10 cellular contexts compared by ENCODE assay signal in the genomic region with DNA sequence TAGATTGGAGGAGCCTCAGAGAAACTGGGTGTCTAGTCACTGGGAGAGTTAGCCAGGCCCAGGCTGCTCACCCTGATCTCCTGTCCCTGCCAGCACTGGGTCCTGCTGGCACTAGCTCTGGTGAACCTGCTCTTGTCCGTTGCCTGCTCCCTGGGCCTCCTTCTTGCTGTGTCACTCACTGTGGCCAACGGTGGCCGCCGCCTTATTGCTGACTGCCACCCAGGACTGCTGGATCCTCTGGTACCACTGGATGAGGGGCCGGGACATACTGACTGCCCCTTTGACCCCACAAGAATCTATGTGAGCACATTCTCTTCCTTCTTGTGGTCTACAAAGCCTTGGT. TPM values are rescaled to one million over a fixed set of nuclear protein-coding genes. Genes with fewer than 3 reads are reported as not detected.
A peak's percentile ranks its signal among the peaks of the same experiment; 100 is the strongest.
DNase-seq lines count a peak whose midpoint lies in the region; ATAC-seq, FAIRE-seq and TF ChIP-seq lines count a peak whose summit lies in the region.
"Had no signal": no experiment of that assay in that cellular context is flagged by ENCODE, and none has a peak within 500 bp of the region (broad histone marks: within the 10 kb centered on the region; RNA-seq: fewer than 3 reads in every experiment).

No MANE protein-coding gene starts in this region.

- TF ChIP-seq RAD21 in GM12878 (IDR thresholded peaks at IDR 0.05; ENCODE audit: insufficient read depth, low read depth, low read length), result no peak

- H2AFZ ChIP-seq in GM12878 (ENCODE audit: control insufficient read depth, low read depth, low read length), result no peak overlapping the region

- peaks cover 3% of the 10 kb centered on the region for H3K4me1 Mint-ChIP-seq in T-helper 2 cell treated with Interferon-gamma antibody and Interleukin-4, amounts not matched to agents 5 μg/mL and 100 μg/mL, for 36 hours (ENCODE audit: low read depth)
- H3K4me1 Mint-ChIP-seq in stimulated activated naive CD8-positive, alpha-beta T cell treated with anti-CD3 and anti-CD28 coated beads, Interleukin-15, Interleukin-2, amounts not matched to agents 100 ng/mL and 50 ng/mL, for 24 hours (ENCODE audit: low read depth), result no peaks in the 10 kb centered on the region

- no TSS peak for BruUV-seq in GM12878 (replicated peaks; lab: Mats Ljungman, UMichigan)

- intact Hi-C loops in GM12878 (cut with micrococcal nuclease; ENCODE audit: unreplicated experiment) (no loop called here), left colon (cut with DNase I, micrococcal nuclease) (no loop called here), aorta (cut with DNase I) (no loop called here)

- H3K9me3 ChIP-seq in GM12878 (replicated peaks; ENCODE audit: control insufficient read depth, insufficient read depth, low read length) (no peaks in the 10 kb centered on the region), aorta (ENCODE audit: control insufficient read depth, low read length) (no peaks in the 10 kb centered on the region)

- POLR2A ChIA-PET in GM12878 (lab: Charles Lee), result no interaction called here

- CTCF ChIA-PET in GM12878 (lab: Yijun Ruan, JAX), result interaction anchor here (0.5 kb wide), 1 partner anchor 60 kb away, joined by 3 read pairs; no protein-coding TSS in a partner anchor

- in situ Hi-C loops in GM12878 (cut with MboI), result no loop called here

- H3K4me1 ChIP-seq in GM12878 (ENCODE audit: control insufficient read depth, insufficient read depth, low read length) (no peaks in the 10 kb centered on the region), aorta (ENCODE audit: control insufficient read depth in 1 of 2, insufficient read depth in 2 of 2, low read length in 2 of 2) (no peaks in the 10 kb centered on the region)

- no peak for FAIRE-seq in GM12878 (lab: Jason Lieb, UNC)

- H3K9ac ChIP-seq in GM12878 (ENCODE audit: control insufficient read depth, insufficient read depth, low read length), result no peak overlapping the region
- H3K9ac ChIP-seq: KMS-11 had no signal

- H3K27ac ChIP-seq in GM12878 (ENCODE audit: control insufficient read depth, insufficient read depth) (no peak overlapping the region), aorta (ENCODE audit: low read depth in 1 of 2, low read length in 2 of 2) (peak overlapping the region in 1 of 2 donors; percentile 16)
- H3K27ac ChIP-seq: KMS-11 had no signal

- SMC1A ChIA-PET in GM12878 (lab: Charles Lee; ENCODE audit: uncharacterized antibody, unreplicated experiment), result no interaction called here

- DNase-seq in T-helper 2 cell treated with Interferon-gamma antibody and Interleukin-4, amounts not matched to agents 5 μg/mL and 100 μg/mL, for 36 hours (ENCODE audit: low spot score), result no peak
- no peak for DNase-seq in T-helper 2 cell
- no peak for DNase-seq in GM12878 (ENCODE audit: low read depth, low spot score)
- peak in 1 of 2 donors; percentile 46 for DNase-seq in left colon
- DNase-seq in aorta, result no peak
- DNase-seq: ACHN had no signal

- no peak; the same call in 2 of the 3 replicates for ATAC-seq in GM12878
- ATAC-seq in left colon, result peak; percentile 28
- ATAC-seq in aorta (ENCODE audit: low FRiP score), result no peak
- no peak for ATAC-seq in HG03565 (IDR thresholded peaks at IDR 0.05; ENCODE audit: unreplicated experiment)
- no peak for ATAC-seq in HG02885 (IDR thresholded peaks at IDR 0.05; ENCODE audit: poor library complexity, unreplicated experiment)

- no peaks in the 10 kb centered on the region for H3K27me3 Mint-ChIP-seq in T-helper 2 cell treated with Interferon-gamma antibody and Interleukin-4, amounts not matched to agents 5 μg/mL and 100 μg/mL, for 36 hours (ENCODE audit: low read depth)
- H3K27me3 Mint-ChIP-seq in stimulated activated naive CD8-positive, alpha-beta T cell treated with anti-CD3 and anti-CD28 coated beads, Interleukin-15, Interleukin-2, amounts not matched to agents 100 ng/mL and 50 ng/mL, for 24 hours, result no peaks in the 10 kb centered on the region

- WGBS in GM12878 (ENCODE audit: insufficient coverage, insufficient replicate concordance, low lambda C conversion rate, missing lambda C conversion rate), result 98% methylated on average over 5 of the region's 5 CpGs
- 81 to 85% methylated on average over 5 of the region's 5 CpGs for WGBS in aorta, 2 donors

- H3K36me3 Mint-ChIP-seq in T-helper 2 cell treated with Interferon-gamma antibody and Interleukin-4, amounts not matched to agents 5 μg/mL and 100 μg/mL, for 36 hours (ENCODE audit: low read depth), result peaks cover 47% of the 10 kb centered on the region
- peaks cover 49% of the 10 kb centered on the region for H3K36me3 Mint-ChIP-seq in stimulated activated naive CD8-positive, alpha-beta T cell treated with anti-CD3 and anti-CD28 coated beads, Interleukin-15, Interleukin-2, amounts not matched to agents 100 ng/mL and 50 ng/mL, for 24 hours (ENCODE audit: low read depth)

- no peak for TF ChIP-seq CTCF in GM12878 (IDR thresholded peaks at IDR 0.05 in 2 of 3, conservative IDR thresholded peaks at IDR 0.05 in 1 of 3; ENCODE audit: control insufficient read depth in 2 of 3, extremely low read depth in 1 of 3, insufficient read depth in 1 of 3, low read depth in 3 of 3, low read length in 3 of 3)

- H3K4me2 ChIP-seq in GM12878 (ENCODE audit: control insufficient read depth, insufficient read depth), result no peak overlapping the region
- H3K4me2 ChIP-seq: KMS-11 had no signal

- no peak overlapping the region for H3K4me3 Mint-ChIP-seq in T-helper 2 cell treated with Interferon-gamma antibody and Interleukin-4, amounts not matched to agents 5 μg/mL and 100 μg/mL, for 36 hours
- no peak overlapping the region for H3K4me3 Mint-ChIP-seq in stimulated activated naive CD8-positive, alpha-beta T cell treated with anti-CD3 and anti-CD28 coated beads, Interleukin-15, Interleukin-2, amounts not matched to agents 100 ng/mL and 50 ng/mL, for 24 hours

- H3K27me3 ChIP-seq in GM12878 (replicated peaks in 1 of 2; ENCODE audit: control insufficient read depth in 2 of 2, insufficient read depth in 2 of 2, low read length in 1 of 2), result no peaks in the 10 kb centered on the region
- no peaks in the 10 kb centered on the region for H3K27me3 ChIP-seq in aorta (ENCODE audit: control insufficient read depth in 1 of 2, insufficient read depth in 2 of 2, low read length in 1 of 2)

- H3K27ac Mint-ChIP-seq in T-helper 2 cell treated with Interferon-gamma antibody and Interleukin-4, amounts not matched to agents 5 μg/mL and 100 μg/mL, for 36 hours, result peak overlapping the region; percentile 11
- peak overlapping the region; percentile 17 for H3K27ac Mint-ChIP-seq in stimulated activated naive CD8-positive, alpha-beta T cell treated with anti-CD3 and anti-CD28 coated beads, Interleukin-15, Interleukin-2, amounts not matched to agents 100 ng/mL and 50 ng/mL, for 24 hours

- TF ChIP-seq POLR2A in GM12878 (IDR thresholded peaks at IDR 0.05; ENCODE audit: low read depth, low read length), result peak; percentile 45

- H3K9me3 Mint-ChIP-seq in T-helper 2 cell treated with Interferon-gamma antibody and Interleukin-4, amounts not matched to agents 5 μg/mL and 100 μg/mL, for 36 hours, result no peaks in the 10 kb centered on the region
- no peaks in the 10 kb centered on the region for H3K9me3 Mint-ChIP-seq in stimulated activated naive CD8-positive, alpha-beta T cell treated with anti-CD3 and anti-CD28 coated beads, Interleukin-15, Interleukin-2, amounts not matched to agents 100 ng/mL and 50 ng/mL, for 24 hours

- H3K79me2 ChIP-seq in GM12878 (ENCODE audit: control insufficient read depth, insufficient read depth, low read length), result no peaks in the 10 kb centered on the region

- H4K20me1 ChIP-seq in GM12878 (ENCODE audit: control insufficient read depth, insufficient read depth), result no peaks in the 10 kb centered on the region

- no peak for TF ChIP-seq EP300 in GM12878 (IDR thresholded peaks at IDR 0.05; ENCODE audit: borderline replicate concordance in 1 of 2, control insufficient read depth in 1 of 2, low read depth in 2 of 2, low read length in 2 of 2)

- RAD21 ChIA-PET in GM12878 (lab: Charles Lee; ENCODE audit: unreplicated experiment), result no interaction called here

- no peak overlapping the region for H3K4me3 ChIP-seq in GM12878
- H3K4me3 ChIP-seq in aorta (ENCODE audit: low read length in 2 of 2), result no peak overlapping the region

- H3K36me3 ChIP-seq in GM12878 (ENCODE audit: control insufficient read depth in 2 of 2, insufficient read depth in 2 of 2, low read length in 1 of 2) (peaks cover 13 to 16% of the 10 kb centered on the region in 2 experiments), aorta (ENCODE audit: control insufficient read depth in 1 of 2, insufficient read depth in 2 of 2, low read length in 1 of 2) (peaks cover 0 to 9% of the 10 kb centered on the region in 2 donors)

RNA-seq across cellular contexts. Expression of gene KRTCAP3, which starts 0.8 kb away (rescaled TPM):
- 1.8 and 3.1 TPM in 2 replicates for total RNA-seq in GM12878 (2013; cell fraction: nucleolus; rRNA removed)
- total RNA-seq in GM12878 (2014; rRNA removed), result 0.33 and 1.1 TPM in 2 replicates
- total RNA-seq in GM12878 (2014; rRNA removed; fragmentation: Illumina TruSeq; extraction: Trizol), result 1.4 TPM in 1 of 2 replicates, not detected in the other
- 2.2 and 2.7 TPM in 2 replicates for total RNA-seq in GM12878 (2021)
- not detected for polyA plus RNA-seq in GM12878 (2011; ENCODE audit: low read depth)
- polyA plus RNA-seq in GM12878 (2011; rRNA removed), result 1.3 and 1.5 TPM in 2 replicates
- 1.2 and 1.6 TPM in 2 replicates for polyA plus RNA-seq in GM12878 (2011; cell fraction: cytosol; rRNA removed)
- 16.3 and 16.6 TPM in 2 replicates for polyA plus RNA-seq in GM12878 (2011; cell fraction: nucleus; rRNA removed)
- 1.7 and 2.2 TPM in 2 replicates for polyA plus RNA-seq in GM12878 (2012)
- 0.26 TPM in 1 of 2 replicates, not detected in the other for polyA plus RNA-seq in GM12878 (2014; fragmentation: Illumina TruSeq; extraction: Trizol)
- under 1 TPM; 0.64 to 0.72 TPM for polyA plus RNA-seq in GM12878 (2014; fragmentation: Nextera tagmentation; extraction: Ambion mirVana)
- 1.9 and 2.2 TPM in 2 replicates for polyA plus RNA-seq in GM12878 (2014; rRNA removed)
- under 1 TPM; 0.48 to 0.82 TPM for polyA plus RNA-seq in GM12878 (2016; fragmentation: Nextera tagmentation; extraction: Ambion mirVana)
- polyA minus RNA-seq in GM12878 (2011; rRNA and poly(A)+ RNA removed), result 0.59 and 1.1 TPM in 2 replicates
- polyA minus RNA-seq in GM12878 (2011; cell fraction: cytosol; rRNA and poly(A)+ RNA removed), result not detected in 2 replicates
- polyA minus RNA-seq in GM12878 (2011; cell fraction: nucleus; rRNA and poly(A)+ RNA removed), result 1.5 and 2.8 TPM in 2 replicates
- 100 to 1,000 TPM in 1 of 2 donors, 10 to 100 TPM in 1; 90.0 to 104 TPM for total RNA-seq in left colon
- total RNA-seq in aorta, result 1 to 10 TPM; 1.8 to 2.4 TPM
- 10 to 100 TPM in 1 of 2 donors, 1 to 10 TPM in 1; 3.9 to 13.9 TPM for polyA plus RNA-seq in aorta

RNA-seq across cellular contexts. Expression of gene NRBP1, which starts 14.5 kb away (rescaled TPM):
- total RNA-seq in GM12878 (2013; cell fraction: nucleolus; rRNA removed), result 51.7 and 51.9 TPM in 2 replicates
- 35.0 and 40.4 TPM in 2 replicates for total RNA-seq in GM12878 (2014; rRNA removed)
- total RNA-seq in GM12878 (2014; rRNA removed; fragmentation: Illumina TruSeq; extraction: Trizol), result 53.3 and 53.4 TPM in 2 replicates
- 58.4 and 60.3 TPM in 2 replicates for total RNA-seq in GM12878 (2021)
- 43.7 TPM for polyA plus RNA-seq in GM12878 (2011; ENCODE audit: low read depth)
- 116 and 136 TPM in 2 replicates for polyA plus RNA-seq in GM12878 (2011; rRNA removed)
- polyA plus RNA-seq in GM12878 (2011; cell fraction: cytosol; rRNA removed), result 109 and 126 TPM in 2 replicates
- polyA plus RNA-seq in GM12878 (2011; cell fraction: nucleus; rRNA removed), result 114 TPM in 2 replicates
- 57.7 and 57.9 TPM in 2 replicates for polyA plus RNA-seq in GM12878 (2012)
- polyA plus RNA-seq in GM12878 (2014; fragmentation: Illumina TruSeq; extraction: Trizol), result 67.1 and 75.7 TPM in 2 replicates
- 1 to 10 TPM; 5.7 to 8.6 TPM for polyA plus RNA-seq in GM12878 (2014; fragmentation: Nextera tagmentation; extraction: Ambion mirVana)
- polyA plus RNA-seq in GM12878 (2014; rRNA removed), result 70.8 and 73.8 TPM in 2 replicates
- 10 to 100 TPM; 87.7 to 99.7 TPM for polyA plus RNA-seq in GM12878 (2016; fragmentation: Nextera tagmentation; extraction: Ambion mirVana)
- polyA minus RNA-seq in GM12878 (2011; rRNA and poly(A)+ RNA removed), result 116 and 120 TPM in 2 replicates
- 35.4 and 48.4 TPM in 2 replicates for polyA minus RNA-seq in GM12878 (2011; cell fraction: cytosol; rRNA and poly(A)+ RNA removed)
- polyA minus RNA-seq in GM12878 (2011; cell fraction: nucleus; rRNA and poly(A)+ RNA removed), result 44.1 and 62.8 TPM in 2 replicates
- total RNA-seq in left colon, result 10 to 100 TPM; 72.2 to 85.8 TPM
- 10 to 100 TPM; 94.5 to 99.8 TPM for total RNA-seq in aorta
- polyA plus RNA-seq in aorta, result 10 to 100 TPM; 51.2 to 81.2 TPM

RNA-seq across cellular contexts. Expression of gene PPM1G, which starts 33.6 kb away (rescaled TPM):
- 24.1 and 24.8 TPM in 2 replicates for total RNA-seq in GM12878 (2013; cell fraction: nucleolus; rRNA removed)
- total RNA-seq in GM12878 (2014; rRNA removed) (110 and 112 TPM in 2 replicates), GM12878 (2014; rRNA removed; fragmentation: Illumina TruSeq; extraction: Trizol) (129 and 134 TPM in 2 replicates), GM12878 (2021) (129 and 130 TPM in 2 replicates), left colon (10 to 100 TPM; 50.9 to 73.4 TPM), aorta (10 to 100 TPM; 39.5 to 42.7 TPM)
- 46.9 TPM for polyA plus RNA-seq in GM12878 (2011; ENCODE audit: low read depth)
- polyA plus RNA-seq in GM12878 (2011; rRNA removed) (47.0 and 68.8 TPM in 2 replicates), GM12878 (2014; fragmentation: Illumina TruSeq; extraction: Trizol) (163 and 171 TPM in 2 replicates), GM12878 (2014; fragmentation: Nextera tagmentation; extraction: Ambion mirVana) (10 to 100 TPM; 78.5 to 81.1 TPM), GM12878 (2014; rRNA removed) (106 and 108 TPM in 2 replicates), GM12878 (2016; fragmentation: Nextera tagmentation; extraction: Ambion mirVana) (100 to 1,000 TPM; 154 to 159 TPM), aorta (10 to 100 TPM; 37.3 to 40.7 TPM)
- 65.3 and 70.8 TPM in 2 replicates for polyA plus RNA-seq in GM12878 (2011; cell fraction: cytosol; rRNA removed)
- 51.9 and 62.2 TPM in 2 replicates for polyA plus RNA-seq in GM12878 (2011; cell fraction: nucleus; rRNA removed)
- polyA plus RNA-seq in GM12878 (2012), result 82.2 and 82.9 TPM in 2 replicates
- 74.2 and 87.8 TPM in 2 replicates for polyA minus RNA-seq in GM12878 (2011; rRNA and poly(A)+ RNA removed)
- polyA minus RNA-seq in GM12878 (2011; cell fraction: cytosol; rRNA and poly(A)+ RNA removed), result 33.8 and 42.7 TPM in 2 replicates
- 9.9 and 16.8 TPM in 2 replicates for polyA minus RNA-seq in GM12878 (2011; cell fraction: nucleus; rRNA and poly(A)+ RNA removed)

RNA-seq across cellular contexts. Expression of gene IFT172, which starts 46.6 kb away (rescaled TPM):
- 47.1 and 51.9 TPM in 2 replicates for total RNA-seq in GM12878 (2013; cell fraction: nucleolus; rRNA removed)
- total RNA-seq in GM12878 (2014; rRNA removed) (7.9 and 9.5 TPM in 2 replicates), GM12878 (2014; rRNA removed; fragmentation: Illumina TruSeq; extraction: Trizol) (4.7 and 4.8 TPM in 2 replicates), GM12878 (2021) (8.6 and 8.8 TPM in 2 replicates), left colon (10 to 100 TPM; 80.2 to 82.5 TPM), aorta (10 to 100 TPM; 24.8 to 45.7 TPM)
- 11.3 TPM for polyA plus RNA-seq in GM12878 (2011; ENCODE audit: low read depth)
- polyA plus RNA-seq in GM12878 (2011; rRNA removed) (2.4 and 2.9 TPM in 2 replicates), GM12878 (2014; fragmentation: Illumina TruSeq; extraction: Trizol) (5.5 and 7.7 TPM in 2 replicates), GM12878 (2014; fragmentation: Nextera tagmentation; extraction: Ambion mirVana) (1 to 10 TPM; 3.0 to 3.4 TPM), GM12878 (2014; rRNA removed) (8.3 and 10.7 TPM in 2 replicates), GM12878 (2016; fragmentation: Nextera tagmentation; extraction: Ambion mirVana) (1 to 10 TPM; 7.0 to 7.1 TPM), aorta (10 to 100 TPM in 1 of 2 donors, 1 to 10 TPM in 1; 8.1 to 64.9 TPM)
- 3.2 and 3.7 TPM in 2 replicates for polyA plus RNA-seq in GM12878 (2011; cell fraction: cytosol; rRNA removed)
- polyA plus RNA-seq in GM12878 (2011; cell fraction: nucleus; rRNA removed), result 8.7 and 11.1 TPM in 2 replicates
- 9.2 and 9.8 TPM in 2 replicates for polyA plus RNA-seq in GM12878 (2012)
- 3.4 and 4.5 TPM in 2 replicates for polyA minus RNA-seq in GM12878 (2011; rRNA and poly(A)+ RNA removed)
- polyA minus RNA-seq in GM12878 (2011; cell fraction: cytosol; rRNA and poly(A)+ RNA removed), result 1.2 and 3.4 TPM in 2 replicates
- 4.1 and 5.2 TPM in 2 replicates for polyA minus RNA-seq in GM12878 (2011; cell fraction: nucleus; rRNA and poly(A)+ RNA removed)

RNA-seq across cellular contexts. Expression of gene FNDC4, which starts 52.0 kb away (rescaled TPM):
- not detected in 2 replicates for total RNA-seq in GM12878 (2013; cell fraction: nucleolus; rRNA removed)
- not detected in 2 replicates for total RNA-seq in GM12878 (2014; rRNA removed)
- total RNA-seq in GM12878 (2014; rRNA removed; fragmentation: Illumina TruSeq; extraction: Trizol), result not detected in 2 replicates
- 0.16 and 0.21 TPM in 2 replicates for total RNA-seq in GM12878 (2021)
- not detected for polyA plus RNA-seq in GM12878 (2011; ENCODE audit: low read depth)
- not detected in 2 replicates for polyA plus RNA-seq in GM12878 (2011; rRNA removed)
- polyA plus RNA-seq in GM12878 (2011; cell fraction: cytosol; rRNA removed), result not detected in 2 replicates
- not detected in 2 replicates for polyA plus RNA-seq in GM12878 (2011; cell fraction: nucleus; rRNA removed)
- not detected in 2 replicates for polyA plus RNA-seq in GM12878 (2012)
- not detected in 2 replicates for polyA plus RNA-seq in GM12878 (2014; fragmentation: Illumina TruSeq; extraction: Trizol)
- polyA plus RNA-seq in GM12878 (2014; fragmentation: Nextera tagmentation; extraction: Ambion mirVana), result not detected
- not detected in 2 replicates for polyA plus RNA-seq in GM12878 (2014; rRNA removed)
- polyA plus RNA-seq in GM12878 (2016; fragmentation: Nextera tagmentation; extraction: Ambion mirVana), result not detected
- polyA minus RNA-seq in GM12878 (2011; rRNA and poly(A)+ RNA removed), result not detected in 2 replicates
- polyA minus RNA-seq in GM12878 (2011; cell fraction: cytosol; rRNA and poly(A)+ RNA removed), result not detected in 2 replicates
- polyA minus RNA-seq in GM12878 (2011; cell fraction: nucleus; rRNA and poly(A)+ RNA removed), result not detected in 2 replicates
- total RNA-seq in left colon, result 1 to 10 TPM in 1 of 2 donors, under 1 TPM in 1; 0.73 to 1.4 TPM
- 10 to 100 TPM; 12.1 to 18.6 TPM for total RNA-seq in aorta
- polyA plus RNA-seq in aorta, result 10 to 100 TPM; 21.4 to 39.0 TPM

Comparison
In these comparisons a context has a peak if more than half of its experiments do, and no peak if none do; other contexts are left out.
1. RNA of gene KRTCAP3, which starts 0.8 kb away (total RNA-seq): 90.0 to 104 TPM in left colon; 1.8 to 2.4 TPM in aorta and 0.33 to 3.1 TPM in GM12878; every median in the first group is over 10 times any median in the second.